Comparison of ENCODE assay signal across 18 cellular contexts in genomic region chr16:30771726-30772125, GRCh38.
"Had no signal": no experiment of that assay in that cellular context is flagged by ENCODE, and none has a peak within 500 bp of the region (broad histone marks: within the 10 kb centered on the region; RNA-seq: fewer than 3 reads in every experiment).

No MANE protein-coding gene starts in this region.

- H3K4me3 Mint-ChIP-seq: activated B cell treated with CpG ODN at 0.5 μM for 24 hours; activated CD4-positive, alpha-beta memory T cell treated with anti-CD3 and anti-CD28 coated beads for 36 hours; activated T-cell treated with anti-CD3 and anti-CD28 coated beads, Interleukin-2, amount 50 U/mL, for 4 hours; stimulated activated naive CD8-positive, alpha-beta T cell treated with anti-CD3 and anti-CD28 coated beads, Interleukin-15, amount 100 ng/mL, for 72 hours had no signal

- H3K9me3 ChIP-seq: adrenal gland, breast epithelium, psoas muscle had no signal

- H3K27me3 ChIP-seq: adrenal gland, breast epithelium had no signal

- H3K27ac ChIP-seq: adrenal gland, breast epithelium, psoas muscle had no signal

- H3K4me1 ChIP-seq: breast epithelium had no signal

- H3K9me3 Mint-ChIP-seq: activated B cell treated with CpG ODN at 0.5 μM for 24 hours; activated CD4-positive, alpha-beta memory T cell treated with anti-CD3 and anti-CD28 coated beads for 36 hours; activated T-cell treated with anti-CD3 and anti-CD28 coated beads, Interleukin-2, amount 50 U/mL, for 4 hours; stimulated activated naive CD8-positive, alpha-beta T cell treated with anti-CD3 and anti-CD28 coated beads, Interleukin-15, amount 100 ng/mL, for 72 hours; type B pancreatic cell had no signal

- H3K4me3 ChIP-seq: adrenal gland, breast epithelium, psoas muscle had no signal

- H3K27ac Mint-ChIP-seq: activated B cell treated with CpG ODN at 0.5 μM for 24 hours; activated CD4-positive, alpha-beta memory T cell treated with anti-CD3 and anti-CD28 coated beads for 36 hours had no signal

- DNase-seq: activated B cell treated with CpG ODN at 0.5 μM for 24 hours; activated CD4-positive, alpha-beta memory T cell treated with anti-CD3 and anti-CD28 coated beads for 36 hours; activated CD4-positive, alpha-beta T cell treated with anti-CD3 and anti-CD28 coated beads for 4 hours; activated effector memory CD4-positive, alpha-beta T cell treated with Interleukin-2 at 50 U/mL for 16 hours; activated naive CD4-positive, alpha-beta T cell treated with anti-CD3 and anti-CD28 coated beads, Interleukin-2, amount 50 U/mL, for 16 hours; activated T-cell treated with anti-CD3 and anti-CD28 coated beads, Interleukin-2, amount 50 U/mL, for 4 hours; adrenal gland; effector CD8-positive, alpha-beta T cell; foreskin fibroblast; hippocampal formation; islet precursor cell; mammary epithelial cell; stimulated activated naive CD8-positive, alpha-beta T cell treated with anti-CD3 and anti-CD28 coated beads, Interleukin-15, amount 100 ng/mL, for 72 hours had no signal

- ATAC-seq: activated T-cell treated with anti-CD3 and anti-CD28 coated beads, Interleukin-2, amount 50 U/mL, for 4 hours; left lobe of liver; psoas muscle; right cardiac atrium; stimulated activated naive CD8-positive, alpha-beta T cell treated with anti-CD3 and anti-CD28 coated beads, Interleukin-15, amount 100 ng/mL, for 72 hours had no signal

- H3K27me3 Mint-ChIP-seq: activated B cell treated with CpG ODN at 0.5 μM for 24 hours; activated CD4-positive, alpha-beta memory T cell treated with anti-CD3 and anti-CD28 coated beads for 36 hours; stimulated activated naive CD8-positive, alpha-beta T cell treated with anti-CD3 and anti-CD28 coated beads, Interleukin-15, amount 100 ng/mL, for 72 hours; type B pancreatic cell had no signal
